In genomic region chr1:174221681-174222080, GRCh38 we compare ENCODE assay signal across 22 cellular contexts.
"Had no signal": no experiment of that assay in that cellular context is flagged by ENCODE, and none has a peak within 500 bp of the region (broad histone marks: within the 10 kb centered on the region; RNA-seq: fewer than 3 reads in every experiment).

No MANE protein-coding gene starts in this region.

- H3K36me3 ChIP-seq: ovary, prostate gland had no signal

- H3K36me3 Mint-ChIP-seq: natural killer cell had no signal

- H3K9me3 Mint-ChIP-seq: natural killer cell had no signal

- H3K4me3 Mint-ChIP-seq: activated T-helper 1 cell treated with anti-CD3 and anti-CD28 coated beads, Interleukin-12 subunit alpha, Interleukin-12 subunit beta, Interleukin-2, Interleukin-4 antibody, amounts not matched to agents 30 ng/mL and 10 ng/mL and 1 ng/mL, durations not matched to agents 14 hours and 24 hours and 36 hours; brain; dendritic cell treated with granulocyte-macrophage colony-stimulating factor and Interleukin-4, amounts not matched to agents 40 ng/mL and 50 ng/mL, for 4 days; immature natural killer cell; mesothelial cell of epicardium; natural killer cell had no signal

- H3K27ac Mint-ChIP-seq: activated T-helper 1 cell treated with anti-CD3 and anti-CD28 coated beads, Interleukin-12 subunit alpha, Interleukin-12 subunit beta, Interleukin-2, Interleukin-4 antibody, amounts not matched to agents 30 ng/mL and 10 ng/mL and 1 ng/mL, durations not matched to agents 14 hours and 24 hours and 36 hours; brain; dendritic cell treated with granulocyte-macrophage colony-stimulating factor and Interleukin-4, amounts not matched to agents 40 ng/mL and 50 ng/mL, for 4 days; mesothelial cell of epicardium; natural killer cell had no signal

- H3K4me1 Mint-ChIP-seq: brain, mesothelial cell of epicardium had no signal

- ATAC-seq: left lung, natural killer cell had no signal

- H3K27me3 Mint-ChIP-seq: brain; dendritic cell treated with granulocyte-macrophage colony-stimulating factor and Interleukin-4, amounts not matched to agents 40 ng/mL and 50 ng/mL, for 4 days had no signal

- H3K27me3 ChIP-seq: foreskin keratinocyte, left lung, ovary, stomach, suprapubic skin, tibial nerve had no signal

- H3K27ac ChIP-seq: foreskin keratinocyte, left lung, ovary, prostate gland, stomach, suprapubic skin, tibial nerve had no signal

- H3K4me3 ChIP-seq: left lung, lung, ovary, prostate gland, stomach, suprapubic skin, tibial nerve had no signal

- H3K9me3 ChIP-seq: left lung, ovary, prostate gland, stomach, suprapubic skin had no signal

- DNase-seq: activated CD4-positive, alpha-beta T cell treated with anti-CD3 and anti-CD28 coated beads, Interleukin-2, amount 50 U/mL, for 48 hours; activated CD8-positive, alpha-beta memory T cell treated with anti-CD3 and anti-CD28 coated beads, Interleukin-2, amount 50 U/mL, for 48 hours; activated gamma-delta T cell treated with Interleukin-2 at 50 U/mL for 16 hours; aorta; caudate nucleus; effector CD4-positive, alpha-beta T cell; immature natural killer cell; kidney glomerular epithelial cell; left lung; natural killer cell; ovary; stimulated activated CD4-positive, alpha-beta T cell treated with anti-CD3 and anti-CD28 coated beads, Interleukin-2, amount 100 ng/mL, for 48 hours; stomach had no signal

- H3K4me1 ChIP-seq: foreskin keratinocyte, left lung, prostate gland, suprapubic skin had no signal
